8 cellular contexts compared by ENCODE assay signal in the genomic region with DNA sequence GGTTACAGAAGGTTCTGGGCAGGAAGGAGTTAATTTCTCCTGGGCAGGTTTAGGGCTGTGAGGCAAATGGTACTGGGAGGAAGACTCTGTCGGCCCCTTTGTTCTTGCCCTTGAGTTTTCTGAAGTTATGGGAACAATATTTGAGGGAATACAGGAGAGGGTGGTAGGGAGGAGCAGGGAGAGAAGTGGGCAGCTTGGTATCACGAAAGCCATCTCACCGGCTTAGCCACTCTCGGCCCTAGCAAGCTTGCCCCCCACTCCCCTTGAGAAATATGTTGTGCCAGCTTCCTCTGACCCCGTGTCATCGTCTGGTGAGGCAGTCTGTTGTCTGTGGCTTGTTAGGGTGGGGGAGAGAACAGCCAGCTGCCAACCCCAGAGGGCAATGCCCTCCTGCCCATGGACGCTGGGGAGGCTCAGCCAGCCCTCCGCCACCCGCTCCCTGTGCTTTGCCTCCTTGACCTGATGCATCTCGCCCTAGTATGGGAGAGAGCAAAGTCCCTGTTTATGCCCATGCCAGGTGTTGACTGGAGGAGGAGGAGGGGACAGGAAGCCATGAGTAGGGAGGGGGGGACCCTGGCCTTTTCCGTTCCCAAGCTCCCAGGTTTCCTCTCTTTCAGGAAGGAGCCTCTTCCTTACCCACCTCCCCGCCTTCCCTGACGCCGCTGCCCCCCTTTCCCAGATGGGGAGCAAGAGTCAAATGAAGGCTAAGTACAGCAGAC. TPM values are rescaled to one million over a fixed set of nuclear protein-coding genes. Genes with fewer than 3 reads are reported as not detected.
A peak's percentile ranks its signal among the peaks of the same experiment; 100 is the strongest.
DNase-seq lines count a peak whose midpoint lies in the region; ATAC-seq and TF ChIP-seq lines count a peak whose summit lies in the region.

No MANE protein-coding gene starts in this region.

- no peaks in the 10 kb centered on the region for H3K27me3 ChIP-seq in CD8-positive, alpha-beta T cell (ENCODE audit: insufficient read depth, low read length)
- peaks cover 0 to 6% of the 10 kb centered on the region in 2 donors for H3K27me3 ChIP-seq in naive thymus-derived CD4-positive, alpha-beta T cell (ENCODE audit: control insufficient read depth in 2 of 2, insufficient read depth in 2 of 2, low read length in 2 of 2)

- TF ChIP-seq CTCF in CD8-positive, alpha-beta T cell (IDR thresholded peaks at IDR 0.05) = no peak
- TF ChIP-seq CTCF in endothelial cell (IDR thresholded peaks at IDR 0.05; ENCODE audit: unreplicated experiment) = no peak

- H3K4me3 Mint-ChIP-seq in CD8-positive, alpha-beta T cell = peak overlapping the region; percentile 86
- H3K4me3 Mint-ChIP-seq in endothelial cell (ENCODE audit: unreplicated experiment) = peak overlapping the region; percentile 100
- H3K4me3 Mint-ChIP-seq in naive thymus-derived CD4-positive, alpha-beta T cell = peak overlapping the region; percentile 18 to 97 (median 89)
- peak overlapping the region in 1 of 2 donors; percentile 77 for H3K4me3 Mint-ChIP-seq in stimulated activated naive B cell treated with anti-CD40 and anti-IgM and Interleukin-4, amounts not matched to agents 10 μg/mL and 1 μg/mL and 100 μg/mL, for 72 hours

- ATAC-seq in CD8-positive, alpha-beta T cell = peak; percentile 21
- peak; percentile 33 for ATAC-seq in naive thymus-derived CD4-positive, alpha-beta T cell
- no peak for ATAC-seq in GM21528 (IDR thresholded peaks at IDR 0.05; ENCODE audit: low FRiP score, unreplicated experiment)
- ATAC-seq in stimulated activated naive B cell treated with anti-CD40 and anti-IgM and Interleukin-4, amounts not matched to agents 10 μg/mL and 1 μg/mL and 100 μg/mL, for 72 hours (replicated peaks) = no peak

- H3K36me3 ChIP-seq in CD8-positive, alpha-beta T cell (ENCODE audit: insufficient read depth, low read length) = no peaks in the 10 kb centered on the region
- peaks cover 0 to 15% (median 0%) of the 10 kb centered on the region in 3 experiments for H3K36me3 ChIP-seq in naive thymus-derived CD4-positive, alpha-beta T cell (ENCODE audit: control insufficient read depth in 2 of 3, insufficient read depth in 3 of 3, low read length in 3 of 3)

- peak overlapping the region; percentile 53 for H3K4me3 ChIP-seq in CD8-positive, alpha-beta T cell (ENCODE audit: low read depth, low read length)
- H3K4me3 ChIP-seq in naive thymus-derived CD4-positive, alpha-beta T cell (ENCODE audit: low read length) = peak overlapping the region; percentile 59

- H3K27ac Mint-ChIP-seq in CD8-positive, alpha-beta T cell = peak overlapping the region; percentile 87
- H3K27ac Mint-ChIP-seq in endothelial cell (ENCODE audit: unreplicated experiment) = peak overlapping the region; percentile 98
- H3K27ac Mint-ChIP-seq in naive thymus-derived CD4-positive, alpha-beta T cell = peak overlapping the region in 8 of 9 donors; percentile 74 to 96 (median 86)
- H3K27ac Mint-ChIP-seq in stimulated activated naive B cell treated with anti-CD40 and anti-IgM and Interleukin-4, amounts not matched to agents 10 μg/mL and 1 μg/mL and 100 μg/mL, for 72 hours = no peak overlapping the region

- POLR2A ChIA-PET in CD8-positive, alpha-beta T cell (lab: Charles Lee) = interaction anchor here (0.9 to 1.2 kb wide), 2 partner anchors 12 to 44 kb away, joined by 3 to 6 read pairs; a partner anchor contains a TSS
- POLR2A ChIA-PET in naive thymus-derived CD4-positive, alpha-beta T cell (lab: Charles Lee) = interaction anchor here (0.5 to 2.1 kb wide), 4 partner anchors 8 to 57 kb away, joined by 3 to 7 read pairs (median 3); a partner anchor contains a TSS

- H3K36me3 Mint-ChIP-seq in CD8-positive, alpha-beta T cell = peaks cover 20% of the 10 kb centered on the region
- peaks cover 46% of the 10 kb centered on the region for H3K36me3 Mint-ChIP-seq in endothelial cell (ENCODE audit: low read depth, unreplicated experiment)
- H3K36me3 Mint-ChIP-seq in naive thymus-derived CD4-positive, alpha-beta T cell = peaks cover 0 to 9% (median 2%) of the 10 kb centered on the region in 5 donors
- H3K36me3 Mint-ChIP-seq in stimulated activated naive B cell treated with anti-CD40 and anti-IgM and Interleukin-4, amounts not matched to agents 10 μg/mL and 1 μg/mL and 100 μg/mL, for 72 hours = peaks cover 4 to 6% of the 10 kb centered on the region in 2 donors

- peaks cover 46% of the 10 kb centered on the region for H3K4me1 Mint-ChIP-seq in CD8-positive, alpha-beta T cell (ENCODE audit: low read depth)
- peaks cover 47% of the 10 kb centered on the region for H3K4me1 Mint-ChIP-seq in endothelial cell (ENCODE audit: unreplicated experiment)
- peaks cover 22 to 49% (median 38%) of the 10 kb centered on the region in 7 donors for H3K4me1 Mint-ChIP-seq in naive thymus-derived CD4-positive, alpha-beta T cell
- peaks cover 28 to 44% of the 10 kb centered on the region in 2 donors for H3K4me1 Mint-ChIP-seq in stimulated activated naive B cell treated with anti-CD40 and anti-IgM and Interleukin-4, amounts not matched to agents 10 μg/mL and 1 μg/mL and 100 μg/mL, for 72 hours

- no peaks in the 10 kb centered on the region for H3K9me3 Mint-ChIP-seq in CD8-positive, alpha-beta T cell
- no peaks in the 10 kb centered on the region for H3K9me3 Mint-ChIP-seq in endothelial cell (ENCODE audit: unreplicated experiment)
- H3K9me3 Mint-ChIP-seq in naive thymus-derived CD4-positive, alpha-beta T cell = no peaks in the 10 kb centered on the region
- H3K9me3 Mint-ChIP-seq in stimulated activated naive B cell treated with anti-CD40 and anti-IgM and Interleukin-4, amounts not matched to agents 10 μg/mL and 1 μg/mL and 100 μg/mL, for 72 hours = no peaks in the 10 kb centered on the region

- no peaks in the 10 kb centered on the region for H3K27me3 Mint-ChIP-seq in CD8-positive, alpha-beta T cell (ENCODE audit: low read depth)
- peaks cover 26% of the 10 kb centered on the region for H3K27me3 Mint-ChIP-seq in endothelial cell (ENCODE audit: unreplicated experiment)
- H3K27me3 Mint-ChIP-seq in naive thymus-derived CD4-positive, alpha-beta T cell = peaks cover 0 to 58% (median 7%) of the 10 kb centered on the region in 5 donors
- peaks cover 53 to 59% of the 10 kb centered on the region in 2 donors for H3K27me3 Mint-ChIP-seq in stimulated activated naive B cell treated with anti-CD40 and anti-IgM and Interleukin-4, amounts not matched to agents 10 μg/mL and 1 μg/mL and 100 μg/mL, for 72 hours

- peak in 2 of 7 experiments; percentile 17 to 26 for DNase-seq in CD8-positive, alpha-beta T cell
- DNase-seq in NCI-H526 (lab: John Stamatoyannopoulos, UW) (peak; percentile 75 to 90), endothelial cell (ENCODE audit: low spot score) (peak; percentile 49), amniotic stem cell (lab: John Stamatoyannopoulos, UW) (no peak)
- DNase-seq in naive thymus-derived CD4-positive, alpha-beta T cell = peak in 4 of 9 donors; percentile 16 to 29 (median 22)
- DNase-seq in stimulated activated naive B cell treated with anti-CD40 and anti-IgM and Interleukin-4, amounts not matched to agents 10 μg/mL and 1 μg/mL and 100 μg/mL, for 72 hours = no peak
- DNase-seq in NK-92 treated with Interleukin-12 subunit alpha and Interleukin-12 subunit beta, amount 100 ng/mL, for 24 hours (lab: John Stamatoyannopoulos, UW) = no peak

- H3K4me1 ChIP-seq in CD8-positive, alpha-beta T cell (ENCODE audit: insufficient read depth, low read length) = peaks cover 36% of the 10 kb centered on the region
- H3K4me1 ChIP-seq in naive thymus-derived CD4-positive, alpha-beta T cell (ENCODE audit: control insufficient read depth in 2 of 2, insufficient read depth in 2 of 2, low read length in 2 of 2) = peaks cover 24 to 27% of the 10 kb centered on the region in 2 donors

- no peaks in the 10 kb centered on the region for H3K9me3 ChIP-seq in CD8-positive, alpha-beta T cell (ENCODE audit: low read length)
- H3K9me3 ChIP-seq in naive thymus-derived CD4-positive, alpha-beta T cell (ENCODE audit: control insufficient read depth in 2 of 3, low read length in 3 of 3) = no peaks in the 10 kb centered on the region

- intact Hi-C loops in CD8-positive, alpha-beta T cell (cut with DNase I, micrococcal nuclease) = loop anchor here in 1 of 2 experiments (5.0 kb wide), 1 partner anchor 37 kb away; no protein-coding TSS in a partner anchor
- intact Hi-C loops in naive thymus-derived CD4-positive, alpha-beta T cell (cut with micrococcal nuclease) = loop anchor here in 1 of 2 donors (1.0 kb wide), 1 partner anchor 11 kb away; a partner anchor contains a TSS

- H3K27ac ChIP-seq in CD8-positive, alpha-beta T cell (ENCODE audit: low read depth, low read length) = no peak overlapping the region
- peak overlapping the region; percentile 55 for H3K27ac ChIP-seq in naive thymus-derived CD4-positive, alpha-beta T cell (ENCODE audit: low read depth, low read length)

- CTCF ChIA-PET in CD8-positive, alpha-beta T cell (lab: Charles Lee) = interaction anchor here (0.8 to 4.6 kb wide), 8 partner anchors 13 to 111 kb away, joined by 3 to 24 read pairs (median 7); a partner anchor contains a TSS
- CTCF ChIA-PET in naive thymus-derived CD4-positive, alpha-beta T cell (lab: Charles Lee) = interaction anchor here (0.7 to 2.9 kb wide), 4 partner anchors 11 to 44 kb away, joined by 3 to 14 read pairs (median 6); a partner anchor contains a TSS

RNA-seq across cellular contexts. Expression of a gene that starts 1.2 kb away (rescaled TPM):
- 10 to 100 TPM in 1 of 2 experiments, 1 to 10 TPM in 1; 7.3 to 10.4 TPM for total RNA-seq in CD8-positive, alpha-beta T cell
- total RNA-seq in endothelial cell (ENCODE audit: unreplicated experiment) = 413 TPM
- 1 to 10 TPM in 4 of 5 experiments, not detected in 1; 4.0 to 7.3 (median 5.6) TPM for total RNA-seq in naive thymus-derived CD4-positive, alpha-beta T cell
- 10 to 100 TPM; 11.1 to 16.8 TPM for polyA plus RNA-seq in naive thymus-derived CD4-positive, alpha-beta T cell

RNA-seq across cellular contexts. Expression of a gene that starts 6.7 kb away (rescaled TPM):
- total RNA-seq in CD8-positive, alpha-beta T cell = 10 to 100 TPM; 12.9 to 14.2 TPM
- total RNA-seq in endothelial cell (ENCODE audit: unreplicated experiment) = 43.9 TPM
- 10 to 100 TPM; 21.1 to 35.6 (median 24.3) TPM for total RNA-seq in naive thymus-derived CD4-positive, alpha-beta T cell
- 10 to 100 TPM; 51.0 to 64.8 TPM for polyA plus RNA-seq in naive thymus-derived CD4-positive, alpha-beta T cell

RNA-seq across cellular contexts. Expression of a gene that starts 11.4 kb away (rescaled TPM):
- total RNA-seq in CD8-positive, alpha-beta T cell = 10 to 100 TPM; 15.6 to 16.7 TPM
- total RNA-seq in endothelial cell (ENCODE audit: unreplicated experiment) = 39.2 TPM
- total RNA-seq in naive thymus-derived CD4-positive, alpha-beta T cell = 10 to 100 TPM; 29.1 to 50.4 (median 43.8) TPM
- polyA plus RNA-seq in naive thymus-derived CD4-positive, alpha-beta T cell = 100 to 1,000 TPM in 1 of 2 donors, 10 to 100 TPM in 1; 99.2 to 128 TPM

RNA-seq across cellular contexts. Expression of a gene that starts 44.2 kb away (rescaled TPM):
- 10 to 100 TPM; 58.9 to 71.2 TPM for total RNA-seq in CD8-positive, alpha-beta T cell
- total RNA-seq in endothelial cell (ENCODE audit: unreplicated experiment) = 173 TPM
- total RNA-seq in naive thymus-derived CD4-positive, alpha-beta T cell = 100 to 1,000 TPM in 4 of 5 experiments, 10 to 100 TPM in 1; 97.4 to 236 (median 155) TPM
- 100 to 1,000 TPM; 450 to 469 TPM for polyA plus RNA-seq in naive thymus-derived CD4-positive, alpha-beta T cell

RNA-seq across cellular contexts. Expression of a gene that starts 44.7 kb away (rescaled TPM):
- 1 to 10 TPM; 1.1 TPM for total RNA-seq in CD8-positive, alpha-beta T cell
- total RNA-seq in endothelial cell (ENCODE audit: unreplicated experiment) = 8.5 TPM
- total RNA-seq in naive thymus-derived CD4-positive, alpha-beta T cell = 10 to 100 TPM in 1 of 5 experiments, 1 to 10 TPM in 4; 3.5 to 21.9 (median 4.1) TPM
- polyA plus RNA-seq in naive thymus-derived CD4-positive, alpha-beta T cell = 1 to 10 TPM in 1 of 2 donors, under 1 TPM in 1; 0.69 to 1.3 TPM

Comparison
In these comparisons a context has a peak if more than half of its experiments do, and no peak if none do; other contexts are left out.
1. ATAC-seq: peak in CD8-positive, alpha-beta T cell (single experiment) and naive thymus-derived CD4-positive, alpha-beta T cell (single experiment); none in GM21528 (single experiment) and stimulated activated naive B cell treated with anti-CD40 and anti-IgM and Interleukin-4, amounts not matched to agents 10 μg/mL and 1 μg/mL and 100 μg/mL, for 72 hours (0 of 2).
2. DNase-seq: peak in NCI-H526 (2 of 2) and endothelial cell (single experiment); none in stimulated activated naive B cell treated with anti-CD40 and anti-IgM and Interleukin-4, amounts not matched to agents 10 μg/mL and 1 μg/mL and 100 μg/mL, for 72 hours (single experiment), NK-92 treated with Interleukin-12 subunit alpha and Interleukin-12 subunit beta, amount 100 ng/mL, for 24 hours (single experiment) and amniotic stem cell (single experiment).
3. RNA of a gene that starts 1.2 kb away (total RNA-seq): 413 TPM in endothelial cell (single experiment); 7.3 to 10.4 TPM in CD8-positive, alpha-beta T cell and 4.0 to 7.3 TPM in naive thymus-derived CD4-positive, alpha-beta T cell; every median in the first group is over 10 times any median in the second.